12 cellular contexts compared by ENCODE assay signal in the genomic region with DNA sequence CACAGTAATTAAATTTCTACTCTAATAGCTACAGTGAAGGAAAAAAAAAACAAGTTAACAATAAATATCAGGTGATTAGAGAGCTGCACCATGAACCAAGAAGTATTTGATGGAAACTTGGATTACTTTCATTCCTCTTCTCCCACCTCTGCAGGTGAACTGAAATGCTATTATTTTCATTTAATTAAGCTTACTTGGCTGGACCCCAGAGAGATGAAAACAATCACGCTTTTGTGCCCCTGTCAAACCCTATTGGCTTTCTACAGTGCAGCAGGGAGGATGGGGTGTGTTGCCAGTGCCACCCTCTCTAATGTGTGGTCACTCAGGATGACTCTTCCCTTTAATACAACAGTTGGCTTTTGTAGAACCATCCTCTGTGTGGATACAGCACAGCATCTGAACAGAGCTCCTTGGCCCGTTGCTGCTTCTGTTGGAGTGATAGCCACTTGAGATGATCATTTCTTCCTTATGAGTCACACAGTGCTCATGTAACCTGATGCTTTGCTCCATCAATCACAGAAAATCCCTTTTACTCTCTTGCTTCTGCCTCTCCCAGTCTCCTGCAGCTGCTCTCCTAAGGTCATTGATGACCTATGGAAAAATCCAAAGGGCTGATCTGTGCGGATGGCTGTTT. TPM values are rescaled to one million over a fixed set of nuclear protein-coding genes. Genes with fewer than 3 reads are reported as not detected.
DNase-seq lines count a peak whose midpoint lies in the region; ATAC-seq and TF ChIP-seq lines count a peak whose summit lies in the region.
"Had no signal": no experiment of that assay in that cellular context is flagged by ENCODE, and none has a peak within 500 bp of the region (broad histone marks: within the 10 kb centered on the region; RNA-seq: fewer than 3 reads in every experiment).

No MANE protein-coding gene starts in this region.

- intact Hi-C loops in IMR-90 (cut with micrococcal nuclease): no loop called here
- intact Hi-C loops in colonic mucosa (cut with DNase I): loop anchor here (5.0 kb wide), 1 partner anchor 525 kb away; no protein-coding TSS in a partner anchor

- no peak for TF ChIP-seq POLR2A in IMR-90 (IDR thresholded peaks at IDR 0.05; ENCODE audit: low read depth, low read length)

- H3K18ac ChIP-seq in IMR-90 (ENCODE audit: low read depth, low read length): no peak overlapping the region

- in situ Hi-C loops in ACHN (cut with HindIII; ENCODE audit: low pct_ligation_motif_present, low pct_unique_long_range_greater_than_20kb, low sequenced_read_pairs) (no loop called here), IMR-90 (cut with MboI; ENCODE audit: low sequenced_read_pairs) (loop anchor here (5.0 kb wide), 1 partner anchor 365 kb away; no protein-coding TSS in a partner anchor)

- 0 out of 3 replicates have a peak overlapping the region, but pooled peaks have one; percentile 2 for H2BK15ac ChIP-seq in IMR-90 (ENCODE audit: low read depth, low read length)

- H3K9ac ChIP-seq in IMR-90 (ENCODE audit: low read depth, low read length) (no peak overlapping the region), colonic mucosa (ENCODE audit: low read depth in 2 of 2, low read length in 2 of 2) (no peak overlapping the region)

- H3K4ac ChIP-seq in IMR-90 (ENCODE audit: low read depth, low read length): no peak overlapping the region; the same call in 1 of the 2 replicates

- dilution Hi-C loops in IMR-90 (cut with HindIII; ENCODE audit: low sequenced_read_pairs, unreplicated experiment): loop anchor here (25.0 kb wide), 1 partner anchor 165 kb away; no protein-coding TSS in a partner anchor

- H3K79me1 ChIP-seq in IMR-90 (ENCODE audit: low read depth in 1 of 2, low read length in 2 of 2): no peaks in the 10 kb centered on the region

- peaks cover 4% of the 10 kb centered on the region for H3K4me1 ChIP-seq in IMR-90 (ENCODE audit: control insufficient read depth, insufficient read depth, low read length)
- no peaks in the 10 kb centered on the region for H3K4me1 ChIP-seq in colonic mucosa

- WGBS in IMR-90 (ENCODE audit: extremely low coverage in 2 of 2, insufficient read length in 1 of 2), 2 experiments: no CpG with 5 or more reads among the region's 3 CpGs

- H4K20me1 ChIP-seq in IMR-90 (ENCODE audit: insufficient read depth, low read length): peaks cover 4% of the 10 kb centered on the region; the same call in 1 of the 2 replicates

- H3K56ac ChIP-seq in IMR-90 (ENCODE audit: extremely low read depth, insufficient read depth, low read length): no peak overlapping the region

- no peak for TF ChIP-seq CTCF in IMR-90 (conservative IDR thresholded peaks at IDR 0.05; ENCODE audit: low read depth, low read length)
- TF ChIP-seq CTCF in RWPE1 (conservative IDR thresholded peaks at IDR 0.05; ENCODE audit: low read depth): no peak
- no peak for TF ChIP-seq CTCF in fibroblast of the aortic adventitia (IDR thresholded peaks at IDR 0.05; ENCODE audit: insufficient read depth, low read length)
- no peak for TF ChIP-seq CTCF in colonic mucosa (IDR thresholded peaks at IDR 0.05)

- no peak overlapping the region for H2AK5ac ChIP-seq in IMR-90 (ENCODE audit: low read depth, low read length)

- H3K9me1 ChIP-seq in IMR-90 (ENCODE audit: insufficient read depth, low read length): peaks cover 5% of the 10 kb centered on the region

- TF ChIP-seq RAD21 in IMR-90 (IDR thresholded peaks at IDR 0.05; ENCODE audit: low read length): no peak

- H2AK9ac ChIP-seq in IMR-90 (replicated peaks; ENCODE audit: low read depth, low read length, poor library complexity): no peak overlapping the region

- CTCF ChIA-PET in IMR-90 (lab: Yijun Ruan, JAX): interaction anchor here (1.5 kb wide), 1 partner anchor 43 kb away, joined by 3 read pairs; no protein-coding TSS in a partner anchor
- CTCF ChIA-PET in RWPE1 (lab: Yijun Ruan, JAX): interaction anchor here (0.6 to 1.1 kb wide), 3 partner anchors 332 to 615 kb away, joined by 3 to 5 read pairs (median 5); no protein-coding TSS in a partner anchor

- no peak overlapping the region for H3K4me3 ChIP-seq in IMR-90 (ENCODE audit: insufficient read depth, low read depth, low read length)
- H3K4me3 ChIP-seq in fibroblast of the aortic adventitia (ENCODE audit: low read depth, low read length): no peak overlapping the region
- no peak overlapping the region for H3K4me3 ChIP-seq in colonic mucosa
- H3K4me3 ChIP-seq: heart right ventricle had no signal

- H3K36me3 ChIP-seq in IMR-90 (ENCODE audit: control insufficient read depth, insufficient read depth, low read length) (no peaks in the 10 kb centered on the region), colonic mucosa (no peaks in the 10 kb centered on the region)
- H3K36me3 ChIP-seq: heart right ventricle, neutrophil had no signal

- POLR2A ChIA-PET in IMR-90 (lab: Charles Lee; ENCODE audit: unreplicated experiment): no interaction called here
- POLR2A ChIA-PET in RWPE1 (lab: Yijun Ruan, JAX; ENCODE audit: low non-redundant PET): no interaction called here

- H4K5ac ChIP-seq in IMR-90 (ENCODE audit: low read depth, low read length): no peak overlapping the region

- H3K27ac ChIP-seq in IMR-90 (ENCODE audit: insufficient read depth, low read length) (no peak overlapping the region), RWPE1 (peak overlapping the region; percentile 40; the same call in 1 of the 2 replicates), colonic mucosa (no peak overlapping the region)
- H3K27ac ChIP-seq: heart right ventricle, neutrophil had no signal

- peak overlapping the region; percentile 70 for H2AFZ ChIP-seq in IMR-90 (replicated peaks; ENCODE audit: low read length, poor library complexity)

- ATAC-seq in IMR-90 (ENCODE audit: low read depth): peak; percentile 89
- no peak for ATAC-seq in GM21515 (IDR thresholded peaks at IDR 0.05; ENCODE audit: unreplicated experiment)
- ATAC-seq in GM19351 (IDR thresholded peaks at IDR 0.05; ENCODE audit: unreplicated experiment): no peak
- ATAC-seq in HG03280 (IDR thresholded peaks at IDR 0.05; ENCODE audit: unreplicated experiment): no peak
- ATAC-seq: activated CD4-positive, CD25-positive, alpha-beta regulatory T cell treated with anti-CD3 and anti-CD28 coated beads, Interleukin-2, amount 50 U/mL, for 24 hours; heart right ventricle had no signal

- H2BK120ac ChIP-seq in IMR-90 (ENCODE audit: low read depth, low read length): peak overlapping the region; percentile 34; the same call in 1 of the 2 replicates

- no TSS peak for BruUV-seq in IMR-90 (replicated peaks; lab: Mats Ljungman, UMichigan)

- DNase-seq in ACHN: peak; percentile 90
- DNase-seq in IMR-90: peak; percentile 92
- peak; percentile 63 for DNase-seq in RWPE1 (ENCODE audit: low spot score)
- peak; percentile 79 for DNase-seq in fibroblast of the aortic adventitia (ENCODE audit: low read depth)
- no peak for DNase-seq in colonic mucosa
- DNase-seq: heart right ventricle, NCI-H526 treated with DMSO at 0.1 percent for 48 hours had no signal

- no peak overlapping the region for H4K8ac ChIP-seq in IMR-90 (ENCODE audit: low read depth in 2 of 2, low read length in 2 of 2)

- H3K27me3 ChIP-seq in IMR-90 (ENCODE audit: control insufficient read depth, insufficient read depth, low read length) (peaks cover 3% of the 10 kb centered on the region; the same call in 1 of the 2 replicates), colonic mucosa (no peaks in the 10 kb centered on the region)

- no peak overlapping the region for H3K23ac ChIP-seq in IMR-90 (ENCODE audit: low read depth, low read length)

- no peak overlapping the region for H4K91ac ChIP-seq in IMR-90 (ENCODE audit: insufficient read depth, low read depth, low read length)

- H2BK5ac ChIP-seq in IMR-90 (ENCODE audit: low read depth, low read length, poor library complexity, severe bottlenecking): no peak overlapping the region

- peak overlapping the region; percentile 39 for H3K4me2 ChIP-seq in IMR-90 (ENCODE audit: low read depth, low read length)

- H2BK20ac ChIP-seq in IMR-90 (ENCODE audit: low read depth, low read length): peak overlapping the region; percentile 59; the same call in 1 of the 2 replicates

- H3K14ac ChIP-seq in IMR-90 (replicated peaks; ENCODE audit: low read depth, low read length): no peak overlapping the region

- H3K9me3 ChIP-seq in IMR-90 (ENCODE audit: control insufficient read depth, insufficient read depth, low read length): no peaks in the 10 kb centered on the region
- no peaks in the 10 kb centered on the region for H3K9me3 ChIP-seq in colonic mucosa
- H3K9me3 ChIP-seq: heart right ventricle, neutrophil had no signal

TF ChIP-seq in IMR-90, 13 proteins besides CTCF, POLR2A, EP300 and RAD21:
- TF ChIP-seq MXI1 (IDR thresholded peaks at IDR 0.05; ENCODE audit: borderline replicate concordance, low read depth, low read length) (no peak), FOS (IDR thresholded peaks at IDR 0.05; ENCODE audit: low read depth, low read length) (peak; percentile 44; the same call in 1 of the 2 replicates)

RNA-seq across cellular contexts. Expression of gene ARL4C, which starts 5.5 kb away (rescaled TPM):
- total RNA-seq in IMR-90 (2012; rRNA removed): 7.7 and 12.5 TPM in 2 replicates
- polyA plus RNA-seq in IMR-90 (2012; rRNA removed): 8.2 and 8.7 TPM in 2 replicates
- 4.8 and 7.4 TPM in 2 replicates for polyA plus RNA-seq in IMR-90 (2012; cell fraction: cytosol; rRNA removed)
- 6.5 and 6.7 TPM in 2 replicates for polyA plus RNA-seq in IMR-90 (2012; cell fraction: nucleus; rRNA removed; ENCODE audit: low replicate concordance)
- 33.7 and 136 TPM in 2 replicates for total RNA-seq in fibroblast of the aortic adventitia (ENCODE audit: low replicate concordance)
- total RNA-seq in colonic mucosa: 1 to 10 TPM; 1.8 to 4.9 TPM
